ENCODE assay signal across 8 cellular contexts in the genomic region with DNA sequence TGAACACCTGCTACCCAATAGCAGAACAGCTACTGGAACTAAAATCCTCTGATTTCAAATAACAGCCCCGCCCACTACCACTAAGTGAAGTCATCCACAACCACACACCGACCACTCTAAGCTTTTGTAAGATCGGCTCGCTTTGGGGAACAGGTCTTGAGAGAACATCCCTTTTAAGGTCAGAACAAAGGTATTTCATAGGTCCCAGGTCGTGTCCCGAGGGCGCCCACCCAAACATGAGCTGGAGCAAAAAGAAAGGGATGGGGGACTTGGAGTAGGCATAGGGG. TPM values are rescaled to one million over a fixed set of nuclear protein-coding genes. Genes with fewer than 3 reads are reported as not detected.
A peak's percentile ranks its signal among the peaks of the same experiment; 100 is the strongest.
DNase-seq lines count a peak whose midpoint lies in the region; ATAC-seq, FAIRE-seq and TF ChIP-seq lines count a peak whose summit lies in the region.

No MANE protein-coding gene starts in this region.

- TF ChIP-seq EP300 in GM12878 (IDR thresholded peaks at IDR 0.05; ENCODE audit: borderline replicate concordance in 1 of 2, control insufficient read depth in 1 of 2, low read depth in 2 of 2, low read length in 2 of 2), result no peak

- SMC1A ChIA-PET in GM12878 (lab: Charles Lee; ENCODE audit: uncharacterized antibody, unreplicated experiment), result interaction anchor here (0.7 to 2.9 kb wide), 10 partner anchors 9 to 422 kb away, joined by 3 to 14 read pairs (median 3); a partner anchor contains a TSS

- CTCF ChIA-PET in GM12878 (lab: Yijun Ruan, JAX), result interaction anchor here (0.5 to 3.3 kb wide), 10 partner anchors 9 to 1446 kb away, joined by 3 to 23 read pairs (median 4); no protein-coding TSS in a partner anchor

- H3K4me3 ChIP-seq in GM12878 (peak overlapping the region; percentile 78), iPS-20b (ENCODE audit: low read length) (peak overlapping the region; percentile 88)

- H3K9me3 ChIP-seq in GM12878 (replicated peaks; ENCODE audit: control insufficient read depth, insufficient read depth, low read length) (no peaks in the 10 kb centered on the region; the same call in 2 of the 3 replicates), iPS-20b (ENCODE audit: insufficient read depth, low read depth, low read length) (no peaks in the 10 kb centered on the region)

- TF ChIP-seq CTCF in GM12878 (IDR thresholded peaks at IDR 0.05 in 2 of 3, conservative IDR thresholded peaks at IDR 0.05 in 1 of 3; ENCODE audit: control insufficient read depth in 2 of 3, extremely low read depth in 1 of 3, insufficient read depth in 1 of 3, low read depth in 3 of 3, low read length in 3 of 3), result no peak

- FAIRE-seq in GM12878 (lab: Jason Lieb, UNC), result no peak

- H3K9ac ChIP-seq in GM12878 (ENCODE audit: control insufficient read depth, insufficient read depth, low read length) (peak overlapping the region; percentile 92), iPS-20b (ENCODE audit: low read depth, low read length) (peak overlapping the region; percentile 95)

- TF ChIP-seq RAD21 in GM12878 (IDR thresholded peaks at IDR 0.05; ENCODE audit: insufficient read depth, low read depth, low read length), result no peak

- H3K4me1 ChIP-seq in GM12878 (ENCODE audit: control insufficient read depth, insufficient read depth, low read length) (peaks cover 20% of the 10 kb centered on the region), iPS-20b (ENCODE audit: insufficient read depth, low read length) (no peaks in the 10 kb centered on the region; the same call in 1 of the 2 replicates)

- RAD21 ChIA-PET in GM12878 (lab: Charles Lee; ENCODE audit: unreplicated experiment), result interaction anchor here (0.7 to 2.3 kb wide), 11 partner anchors 110 to 422 kb away, joined by 3 to 14 read pairs (median 4); a partner anchor contains a TSS

- intact Hi-C loops in GM12878 (cut with micrococcal nuclease; ENCODE audit: unreplicated experiment), result loop anchor here (5.0 kb wide), 2 partner anchors 112 to 222 kb away; a partner anchor contains a TSS

- peak overlapping the region; percentile 100 for H3K4me2 ChIP-seq in GM12878 (ENCODE audit: control insufficient read depth, insufficient read depth)

- peaks cover 21% of the 10 kb centered on the region for H3K79me2 ChIP-seq in GM12878 (ENCODE audit: control insufficient read depth, insufficient read depth, low read length)

- BruUV-seq in GM12878 (replicated peaks; lab: Mats Ljungman, UMichigan), result no TSS peak

- peak overlapping the region; percentile 97 for H3K27ac ChIP-seq in GM12878 (ENCODE audit: control insufficient read depth, insufficient read depth)
- H3K27ac ChIP-seq in iPS-20b (ENCODE audit: low read length), result peak overlapping the region; percentile 78

- peak overlapping the region; percentile 84 for H2AFZ ChIP-seq in GM12878 (ENCODE audit: control insufficient read depth, low read depth, low read length)

- H3K27me3 ChIP-seq in GM12878 (replicated peaks in 1 of 2; ENCODE audit: control insufficient read depth in 2 of 2, insufficient read depth in 2 of 2, low read length in 1 of 2), result no peaks in the 10 kb centered on the region
- H3K27me3 ChIP-seq in iPS-20b (ENCODE audit: insufficient read depth, low read length), result no peaks in the 10 kb centered on the region

- TF ChIP-seq POLR2A in GM12878 (IDR thresholded peaks at IDR 0.05; ENCODE audit: low read depth, low read length), result no peak

- peak; percentile 45 for DNase-seq in Ammon's horn (ENCODE audit: low spot score)
- DNase-seq in SKM-1 (lab: John Stamatoyannopoulos, UW; ENCODE audit: unreplicated experiment), result peak; percentile 89
- DNase-seq in GM12878 (ENCODE audit: low read depth, low spot score), result no peak
- peak; percentile 60 for DNase-seq in stimulated activated CD4-positive, alpha-beta T cell treated with anti-CD3 and anti-CD28 coated beads, Interleukin-1b, Interleukin-23, amount 100 ng/mL, for 48 hours
- no peak for DNase-seq in medulla oblongata (ENCODE audit: extremely low spot score)

- ATAC-seq in GM19035 (IDR thresholded peaks at IDR 0.05; ENCODE audit: unreplicated experiment), result peak; percentile 26
- ATAC-seq in HG03432 (IDR thresholded peaks at IDR 0.05; ENCODE audit: unreplicated experiment), result peak; percentile 26
- peak; percentile 60 for ATAC-seq in GM12878

- H3K36me3 ChIP-seq in GM12878 (ENCODE audit: control insufficient read depth in 2 of 2, insufficient read depth in 2 of 2, low read length in 1 of 2) (no peaks in the 10 kb centered on the region), iPS-20b (ENCODE audit: insufficient read depth, low read depth, low read length) (peaks cover 18% of the 10 kb centered on the region)

- POLR2A ChIA-PET in GM12878 (lab: Charles Lee), result interaction anchor here (0.6 to 3.1 kb wide), 9 partner anchors 8 to 349 kb away, joined by 3 to 16 read pairs (median 4); a partner anchor contains a TSS

- H4K20me1 ChIP-seq in GM12878 (ENCODE audit: control insufficient read depth, insufficient read depth), result no peaks in the 10 kb centered on the region

- WGBS in GM12878 (ENCODE audit: insufficient coverage, insufficient replicate concordance, low lambda C conversion rate, missing lambda C conversion rate), result 8% methylated on average over 7 of the region's 7 CpGs

- in situ Hi-C loops in GM12878 (cut with MboI), result loop anchor here (5.0 kb wide), 2 partner anchors 283 to 403 kb away; a partner anchor contains a TSS

TF ChIP-seq in GM12878, 131 proteins besides CTCF, POLR2A, EP300 and RAD21 (continues in another document):
- peak in 1 of 2 experiments; percentile 53; a peak in 1 of 4 replicates for TF ChIP-seq IKZF2 (IDR thresholded peaks at IDR 0.05)
- no peak for TF ChIP-seq MEF2B (IDR thresholded peaks at IDR 0.05; ENCODE audit: partially characterized antibody, poor library complexity, severe bottlenecking)
- TF ChIP-seq NFXL1 (IDR thresholded peaks at IDR 0.05; ENCODE audit: borderline replicate concordance), result no peak
- TF ChIP-seq ATF7 (IDR thresholded peaks at IDR 0.05; ENCODE audit: low read depth), result peak; percentile 69
- TF ChIP-seq RUNX3 (IDR thresholded peaks at IDR 0.05; ENCODE audit: low read length), result peak; percentile 6; the same call in 1 of the 2 replicates
- TF ChIP-seq, protein P1, sequence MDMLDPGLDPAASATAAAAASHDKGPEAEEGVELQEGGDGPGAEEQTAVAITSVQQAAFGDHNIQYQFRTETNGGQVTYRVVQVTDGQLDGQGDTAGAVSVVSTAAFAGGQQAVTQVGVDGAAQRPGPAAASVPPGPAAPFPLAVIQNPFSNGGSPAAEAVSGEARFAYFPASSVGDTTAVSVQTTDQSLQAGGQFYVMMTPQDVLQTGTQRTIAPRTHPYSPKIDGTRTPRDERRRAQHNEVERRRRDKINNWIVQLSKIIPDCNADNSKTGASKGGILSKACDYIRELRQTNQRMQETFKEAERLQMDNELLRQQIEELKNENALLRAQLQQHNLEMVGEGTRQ (IDR thresholded peaks at IDR 0.05; ENCODE audit: borderline replicate concordance, low read depth, low read length), result no peak

RNA-seq across cellular contexts. Expression of a gene that starts 0.3 kb away (rescaled TPM):
- 0.40 TPM in 1 of 2 replicates, not detected in the other for total RNA-seq in GM12878 (2013; cell fraction: nucleolus; rRNA removed)
- 0.11 and 0.34 TPM in 2 replicates for total RNA-seq in GM12878 (2014; rRNA removed)
- total RNA-seq in GM12878 (2014; rRNA removed; fragmentation: Illumina TruSeq; extraction: Trizol), result not detected in 2 replicates
- total RNA-seq in GM12878 (2021), result 0.13 and 0.26 TPM in 2 replicates
- polyA plus RNA-seq in GM12878 (2011; ENCODE audit: low read depth), result not detected
- polyA plus RNA-seq in GM12878 (2011; rRNA removed), result 0.05 and 0.33 TPM in 2 replicates
- 0.06 and 0.08 TPM in 2 replicates for polyA plus RNA-seq in GM12878 (2011; cell fraction: cytosol; rRNA removed)
- 0.28 and 0.37 TPM in 2 replicates for polyA plus RNA-seq in GM12878 (2011; cell fraction: nucleus; rRNA removed)
- 0.14 TPM in 1 of 2 replicates, not detected in the other for polyA plus RNA-seq in GM12878 (2012)
- polyA plus RNA-seq in GM12878 (2014; fragmentation: Illumina TruSeq; extraction: Trizol), result not detected in 2 replicates
- polyA plus RNA-seq in GM12878 (2014; fragmentation: Nextera tagmentation; extraction: Ambion mirVana), result not detected
- 0.06 and 0.08 TPM in 2 replicates for polyA plus RNA-seq in GM12878 (2014; rRNA removed)
- not detected for polyA plus RNA-seq in GM12878 (2016; fragmentation: Nextera tagmentation; extraction: Ambion mirVana)
- not detected in 2 replicates for polyA minus RNA-seq in GM12878 (2011; rRNA and poly(A)+ RNA removed)
- not detected in 2 replicates for polyA minus RNA-seq in GM12878 (2011; cell fraction: cytosol; rRNA and poly(A)+ RNA removed)
- not detected in 2 replicates for polyA minus RNA-seq in GM12878 (2011; cell fraction: nucleus; rRNA and poly(A)+ RNA removed)

RNA-seq across cellular contexts. Expression of a gene that starts 0.4 kb away (rescaled TPM):
- 35.7 and 42.7 TPM in 2 replicates for total RNA-seq in GM12878 (2013; cell fraction: nucleolus; rRNA removed)
- total RNA-seq in GM12878 (2014; rRNA removed), result 23.7 and 24.3 TPM in 2 replicates
- total RNA-seq in GM12878 (2014; rRNA removed; fragmentation: Illumina TruSeq; extraction: Trizol), result 34.7 and 37.0 TPM in 2 replicates
- total RNA-seq in GM12878 (2021), result 19.7 and 24.1 TPM in 2 replicates
- polyA plus RNA-seq in GM12878 (2011; ENCODE audit: low read depth), result 4.4 TPM
- polyA plus RNA-seq in GM12878 (2011; rRNA removed), result 10.6 and 14.2 TPM in 2 replicates
- polyA plus RNA-seq in GM12878 (2011; cell fraction: cytosol; rRNA removed), result 7.4 and 12.9 TPM in 2 replicates
- polyA plus RNA-seq in GM12878 (2011; cell fraction: nucleus; rRNA removed), result 19.6 and 26.4 TPM in 2 replicates
- 5.7 and 8.9 TPM in 2 replicates for polyA plus RNA-seq in GM12878 (2012)
- 42.2 and 49.8 TPM in 2 replicates for polyA plus RNA-seq in GM12878 (2014; fragmentation: Illumina TruSeq; extraction: Trizol)
- polyA plus RNA-seq in GM12878 (2014; fragmentation: Nextera tagmentation; extraction: Ambion mirVana), result 10 to 100 TPM in 1 of 2 experiments, 1 to 10 TPM in 1; 7.6 to 15.8 TPM
- polyA plus RNA-seq in GM12878 (2014; rRNA removed), result 13.3 and 13.7 TPM in 2 replicates
- polyA plus RNA-seq in GM12878 (2016; fragmentation: Nextera tagmentation; extraction: Ambion mirVana), result 10 to 100 TPM; 31.6 to 34.0 TPM
- 10.4 and 21.2 TPM in 2 replicates for polyA minus RNA-seq in GM12878 (2011; rRNA and poly(A)+ RNA removed)
- 6.8 and 8.1 TPM in 2 replicates for polyA minus RNA-seq in GM12878 (2011; cell fraction: cytosol; rRNA and poly(A)+ RNA removed)
- 12.9 and 16.2 TPM in 2 replicates for polyA minus RNA-seq in GM12878 (2011; cell fraction: nucleus; rRNA and poly(A)+ RNA removed)

Comparison
In these comparisons a context has a peak if more than half of its experiments do, and no peak if none do; other contexts are left out.
1. DNase-seq: peak in Ammon's horn (single experiment), SKM-1 (single experiment) and stimulated activated CD4-positive, alpha-beta T cell treated with anti-CD3 and anti-CD28 coated beads, Interleukin-1b, Interleukin-23, amount 100 ng/mL, for 48 hours (single experiment); none in GM12878 (single experiment) and medulla oblongata (single experiment).
2. Peak in every context shown above with its lines, with median percentiles within 50 percentile points of each other: ATAC-seq.